ENCODE assay signal across 20 cellular contexts in the genomic region with DNA sequence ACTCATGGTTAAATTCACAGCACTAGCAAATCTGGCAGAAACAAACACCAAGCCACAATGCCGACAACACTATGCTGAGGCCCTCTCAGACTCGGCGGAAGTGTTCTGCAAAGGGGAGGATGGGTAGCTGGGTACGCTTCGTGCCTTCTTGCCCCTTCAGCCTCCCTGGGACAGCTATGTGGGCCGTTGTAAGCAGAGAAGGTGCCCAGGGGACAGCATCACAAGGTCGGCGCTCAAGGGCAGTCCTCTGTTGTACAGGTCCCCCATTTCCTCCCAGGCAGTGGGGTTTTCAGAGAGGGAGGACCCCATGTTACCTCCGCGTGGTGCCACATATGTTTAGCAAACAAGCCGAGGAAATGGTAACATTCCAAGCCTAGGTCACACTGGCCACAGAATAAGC.
DNase-seq lines count a peak whose midpoint lies in the region; ATAC-seq and TF ChIP-seq lines count a peak whose summit lies in the region.
"Had no signal": no experiment of that assay in that cellular context is flagged by ENCODE, and none has a peak within 500 bp of the region (broad histone marks: within the 10 kb centered on the region; RNA-seq: fewer than 3 reads in every experiment).

No MANE protein-coding gene starts in this region.

- H2AFZ ChIP-seq in H9 (ENCODE audit: low read length): no peak overlapping the region
- no peak overlapping the region for H2AFZ ChIP-seq in neuronal stem cell (ENCODE audit: low read length)
- H2AFZ ChIP-seq: GM23338 had no signal

- no peaks in the 10 kb centered on the region for H3K23me2 ChIP-seq in H9 (ENCODE audit: insufficient read length, low read depth, low read length, poor library complexity, severe bottlenecking)

- no peaks in the 10 kb centered on the region for H3K27me3 ChIP-seq in CD4-positive, alpha-beta memory T cell (ENCODE audit: insufficient read depth, low read length)
- no peaks in the 10 kb centered on the region for H3K27me3 ChIP-seq in H9 (ENCODE audit: insufficient read depth, low read length)
- no peaks in the 10 kb centered on the region for H3K27me3 ChIP-seq in esophagus muscularis mucosa
- H3K27me3 ChIP-seq in neuronal stem cell (ENCODE audit: control insufficient read depth in 3 of 3, insufficient read depth in 3 of 3, low read depth in 1 of 3, low read length in 3 of 3): no peaks in the 10 kb centered on the region
- H3K27me3 ChIP-seq in transverse colon: no peaks in the 10 kb centered on the region

- no peak overlapping the region for H3K4me3 Mint-ChIP-seq in CD4-positive, alpha-beta memory T cell
- H3K4me3 Mint-ChIP-seq in H9: no peak overlapping the region
- no peak overlapping the region for H3K4me3 Mint-ChIP-seq in activated CD8-positive, alpha-beta memory T cell treated with anti-CD3 and anti-CD28 coated beads, Interleukin-2, amount 10 ng/mL, durations not matched to agents 7 days and 5 days
- H3K4me3 Mint-ChIP-seq: CD4-positive, alpha-beta T cell; GM23338; IgD-negative memory B cell had no signal

- H3T11ph ChIP-seq in H9 (ENCODE audit: low read length): no peak overlapping the region

- WGBS in H9 (ENCODE audit: extremely low coverage, insufficient read length, low lambda C conversion rate): no CpG with 5 or more reads among the region's 11 CpGs
- 84% methylated on average over 11 of the region's 11 CpGs for WGBS in esophagus muscularis mucosa
- no CpG with 5 or more reads among the region's 11 CpGs for WGBS in neuronal stem cell (ENCODE audit: extremely low coverage in 2 of 2, insufficient read length in 2 of 2, insufficient replicate concordance in 1 of 2), 2 donors
- WGBS in transverse colon (ENCODE audit: low coverage in 1 of 2), 2 donors: 91 to 92% methylated on average over 2 to 11 of the region's 11 CpGs

- ATAC-seq in activated CD8-positive, alpha-beta memory T cell treated with anti-CD3 and anti-CD28 coated beads, Interleukin-2, amount 10 ng/mL, durations not matched to agents 7 days and 5 days: no peak
- ATAC-seq: GM12878, GM23338 had no signal

- no peak overlapping the region for H2BK12ac ChIP-seq in H9 (ENCODE audit: insufficient read length, low read depth, low read length)
- no peak overlapping the region for H2BK12ac ChIP-seq in neuronal stem cell (ENCODE audit: low read length)

- H4K91ac ChIP-seq in H9 (ENCODE audit: insufficient read length, low read depth, low read length): no peak overlapping the region
- no peak overlapping the region for H4K91ac ChIP-seq in neuronal stem cell (ENCODE audit: low read depth, low read length, poor library complexity)

- H2BK120ac ChIP-seq in H9 (ENCODE audit: low read depth, low read length, poor library complexity, severe bottlenecking) (no peak overlapping the region), neuronal stem cell (ENCODE audit: low read depth, low read length) (no peak overlapping the region)

- intact Hi-C loops in CD4-positive, alpha-beta memory T cell (cut with micrococcal nuclease): no loop called here
- intact Hi-C loops in esophagus muscularis mucosa (cut with DNase I) (no loop called here), transverse colon (cut with DNase I; ENCODE audit: low total_unique reads) (no loop called here)

- H3K18ac ChIP-seq in H9 (ENCODE audit: insufficient read length, low read depth, low read length) (no peak overlapping the region), neuronal stem cell (ENCODE audit: low read length) (no peak overlapping the region)

- no peak overlapping the region for H3K27ac ChIP-seq in CD4-positive, alpha-beta memory T cell (ENCODE audit: low read depth, low read length)
- H3K27ac ChIP-seq in H9 (ENCODE audit: insufficient read length, low read depth, low read length) (no peak overlapping the region), esophagus muscularis mucosa (replicated peaks in 1 of 4) (peak overlapping the region in 3 of 4 donors; percentile 8 to 47 (median 31)), neuronal stem cell (replicated peaks; ENCODE audit: low read length) (no peak overlapping the region), transverse colon (no peak overlapping the region)

- no peak overlapping the region for H4K5ac ChIP-seq in H9 (ENCODE audit: insufficient read length, low read depth, low read length)

- TF ChIP-seq CTCF in H9 (conservative IDR thresholded peaks at IDR 0.05) (no peak), esophagus muscularis mucosa (IDR thresholded peaks at IDR 0.05) (no peak), transverse colon (IDR thresholded peaks at IDR 0.05) (no peak)

- H2BK15ac ChIP-seq in H9 (ENCODE audit: low read depth, low read length) (no peak overlapping the region), neuronal stem cell (ENCODE audit: low read length) (no peak overlapping the region)

- peaks cover 13% of the 10 kb centered on the region for H3K4me1 ChIP-seq in CD4-positive, alpha-beta memory T cell (ENCODE audit: insufficient read depth, low read length)
- H3K4me1 ChIP-seq in H9 (ENCODE audit: insufficient read depth, low read length) (no peaks in the 10 kb centered on the region), esophagus muscularis mucosa (peaks cover 7 to 57% (median 46%) of the 10 kb centered on the region in 4 donors), neuronal stem cell (ENCODE audit: control insufficient read depth in 2 of 2, insufficient read depth in 1 of 2, low read depth in 1 of 2, low read length in 2 of 2) (peaks cover 10 to 20% of the 10 kb centered on the region in 2 donors), transverse colon (no peaks in the 10 kb centered on the region)

- in situ Hi-C loops in transverse colon (cut with MboI; ENCODE audit: low pct_ligation_motif_present in 1 of 4, low pct_unique_long_range_greater_than_20kb in 1 of 4, low sequenced_read_pairs in 3 of 4): no loop called here

- no peak for DNase-seq in CD4-positive, alpha-beta memory T cell
- DNase-seq in H9 (no peak), esophagus muscularis mucosa (ENCODE audit: extremely low spot score) (no peak), neuronal stem cell (ENCODE audit: low spot score) (no peak), transverse colon (no peak), OCI-M2 (lab: John Stamatoyannopoulos, UW; ENCODE audit: unreplicated experiment) (no peak), retina (no peak)
- no peak for DNase-seq in activated CD8-positive, alpha-beta memory T cell treated with anti-CD3 and anti-CD28 coated beads, Interleukin-2, amount 10 ng/mL, durations not matched to agents 7 days and 5 days
- DNase-seq: CD4-positive, alpha-beta T cell; DND-41; HCEC 1CT; NCI-H1105; NCI-H146; NCI-H226; NCI-H510A treated with DMSO at 0.1 percent for 48 hours; NCI-H774; NK-92 treated with Interleukin-12 subunit alpha and Interleukin-12 subunit beta, amount 100 ng/mL, for 24 hours had no signal

- H3K4ac ChIP-seq in H9 (ENCODE audit: low read depth, low read length): no peak overlapping the region
- H3K4ac ChIP-seq in neuronal stem cell (ENCODE audit: low read length): no peak overlapping the region

- H3K4me3 ChIP-seq in CD4-positive, alpha-beta memory T cell (ENCODE audit: low read length in 2 of 2): no peak overlapping the region
- H3K4me3 ChIP-seq in esophagus muscularis mucosa: no peak overlapping the region
- no peak overlapping the region for H3K4me3 ChIP-seq in neuronal stem cell (ENCODE audit: low read length in 2 of 2)
- no peak overlapping the region for H3K4me3 ChIP-seq in transverse colon
- H3K4me3 ChIP-seq: GM12878, GM23338 had no signal

- H2BK5ac ChIP-seq in H9 (ENCODE audit: insufficient read length, low read length) (no peak overlapping the region), neuronal stem cell (ENCODE audit: low read length) (no peak overlapping the region)

- peaks cover 27 to 48% of the 10 kb centered on the region in 2 donors for H3K36me3 Mint-ChIP-seq in CD4-positive, alpha-beta memory T cell
- H3K36me3 Mint-ChIP-seq in H9 (ENCODE audit: insufficient read depth in 1 of 3, low read depth in 3 of 3): peaks cover 0 to 4% (median 4%) of the 10 kb centered on the region in 3 experiments; a peak in 2 of 7 replicates
- no peaks in the 10 kb centered on the region for H3K36me3 Mint-ChIP-seq in activated CD8-positive, alpha-beta memory T cell treated with anti-CD3 and anti-CD28 coated beads, Interleukin-2, amount 10 ng/mL, durations not matched to agents 7 days and 5 days
- H3K36me3 Mint-ChIP-seq: IgD-negative memory B cell had no signal

- H3K4me1 Mint-ChIP-seq in CD4-positive, alpha-beta memory T cell: peaks cover 15 to 30% (median 22%) of the 10 kb centered on the region in 4 donors
- H3K4me1 Mint-ChIP-seq in H9: peaks cover 25 to 30% of the 10 kb centered on the region in 2 experiments
- peaks cover 12% of the 10 kb centered on the region for H3K4me1 Mint-ChIP-seq in activated CD8-positive, alpha-beta memory T cell treated with anti-CD3 and anti-CD28 coated beads, Interleukin-2, amount 10 ng/mL, durations not matched to agents 7 days and 5 days

- TF ChIP-seq POLR2A in esophagus muscularis mucosa (IDR thresholded peaks at IDR 0.05; ENCODE audit: low read depth) (no peak), transverse colon (IDR thresholded peaks at IDR 0.05) (no peak)

- H3K23ac ChIP-seq in H9 (ENCODE audit: insufficient read length, low read depth, low read length) (no peak overlapping the region), neuronal stem cell (ENCODE audit: low read depth, low read length, poor library complexity) (no peak overlapping the region)

- H3K14ac ChIP-seq in H9 (ENCODE audit: insufficient read depth, low read length) (no peak overlapping the region), neuronal stem cell (ENCODE audit: low read length) (peak overlapping the region; percentile 9)

- no peak for TF ChIP-seq EP300 in esophagus muscularis mucosa (IDR thresholded peaks at IDR 0.05)
- no peak for TF ChIP-seq EP300 in transverse colon (IDR thresholded peaks at IDR 0.05; ENCODE audit: low read depth)

- H3K9ac ChIP-seq in H9 (ENCODE audit: extremely low read depth, insufficient read length, low read length): no peak overlapping the region
- no peak overlapping the region for H3K9ac ChIP-seq in neuronal stem cell (ENCODE audit: low read depth, low read length, poor library complexity)

- peak overlapping the region in 6 of 7 donors; percentile 14 to 69 (median 23) for H3K27ac Mint-ChIP-seq in CD4-positive, alpha-beta memory T cell
- peak overlapping the region in 2 of 3 experiments; percentile 25 to 27; a peak in 2 of 7 replicates for H3K27ac Mint-ChIP-seq in H9
- H3K27ac Mint-ChIP-seq in activated CD8-positive, alpha-beta memory T cell treated with anti-CD3 and anti-CD28 coated beads, Interleukin-2, amount 10 ng/mL, durations not matched to agents 7 days and 5 days: no peak overlapping the region
- H3K27ac Mint-ChIP-seq: CD4-positive, alpha-beta T cell; GM23338; IgD-negative memory B cell had no signal

- no peak overlapping the region for H2AK5ac ChIP-seq in H9 (ENCODE audit: insufficient read length, low read length)
- no peak overlapping the region for H2AK5ac ChIP-seq in neuronal stem cell (ENCODE audit: low read depth, low read length)

- H3K9me3 ChIP-seq in CD4-positive, alpha-beta memory T cell (ENCODE audit: control insufficient read depth in 1 of 2, low read length in 2 of 2): no peaks in the 10 kb centered on the region
- H3K9me3 ChIP-seq in H9 (ENCODE audit: control insufficient read depth, low read depth, low read length): no peaks in the 10 kb centered on the region
- no peaks in the 10 kb centered on the region for H3K9me3 ChIP-seq in esophagus muscularis mucosa
- H3K9me3 ChIP-seq in neuronal stem cell (replicated peaks in 1 of 2; ENCODE audit: control insufficient read depth in 2 of 2, insufficient read depth in 1 of 2, low read depth in 1 of 2, low read length in 2 of 2): no peaks in the 10 kb centered on the region
- no peaks in the 10 kb centered on the region for H3K9me3 ChIP-seq in transverse colon

- CTCF ChIA-PET in CD4-positive, alpha-beta memory T cell (lab: Charles Lee; ENCODE audit: partially characterized antibody): no interaction called here
- CTCF ChIA-PET in activated CD8-positive, alpha-beta memory T cell treated with anti-CD3 and anti-CD28 coated beads, Interleukin-2, amount 10 ng/mL, durations not matched to agents 7 days and 5 days (lab: Charles Lee): interaction anchor here (1.0 kb wide), 1 partner anchor 38 kb away, joined by 3 read pairs; no protein-coding TSS in a partner anchor

- H3K56ac ChIP-seq in H9 (ENCODE audit: insufficient read length, low read depth, low read length): no peak overlapping the region

- H3K27me3 Mint-ChIP-seq in CD4-positive, alpha-beta memory T cell: no peaks in the 10 kb centered on the region
- no peaks in the 10 kb centered on the region for H3K27me3 Mint-ChIP-seq in H9 (ENCODE audit: low read depth)
- no peaks in the 10 kb centered on the region for H3K27me3 Mint-ChIP-seq in activated CD8-positive, alpha-beta memory T cell treated with anti-CD3 and anti-CD28 coated beads, Interleukin-2, amount 10 ng/mL, durations not matched to agents 7 days and 5 days
- H3K27me3 Mint-ChIP-seq: CD4-positive, alpha-beta T cell had no signal

- no peaks in the 10 kb centered on the region for H3K79me2 ChIP-seq in H9 (ENCODE audit: insufficient read depth, low read length)

- H3K4me2 ChIP-seq in H9 (ENCODE audit: insufficient read depth, insufficient read length, low read length) (no peak overlapping the region), neuronal stem cell (ENCODE audit: insufficient read depth, low read length, poor library complexity, severe bottlenecking) (no peak overlapping the region)
- H3K4me2 ChIP-seq: GM23338 had no signal

- H3K36me3 ChIP-seq in CD4-positive, alpha-beta memory T cell (ENCODE audit: insufficient read depth, low read length): no peaks in the 10 kb centered on the region
- H3K36me3 ChIP-seq in esophagus muscularis mucosa (peaks cover 15 to 87% (median 61%) of the 10 kb centered on the region in 4 donors), neuronal stem cell (replicated peaks in 1 of 2; ENCODE audit: control insufficient read depth in 2 of 2, insufficient read depth in 2 of 2, low read length in 2 of 2) (peaks cover 6 to 10% of the 10 kb centered on the region in 2 donors), transverse colon (peaks cover 0 to 24% (median 6%) of the 10 kb centered on the region in 4 donors)

- no peak overlapping the region for H2BK20ac ChIP-seq in H9 (ENCODE audit: low read depth, low read length, poor library complexity, severe bottlenecking)

- H3K9me3 Mint-ChIP-seq in CD4-positive, alpha-beta memory T cell: no peaks in the 10 kb centered on the region
- no peaks in the 10 kb centered on the region for H3K9me3 Mint-ChIP-seq in H9
- no peaks in the 10 kb centered on the region for H3K9me3 Mint-ChIP-seq in activated CD8-positive, alpha-beta memory T cell treated with anti-CD3 and anti-CD28 coated beads, Interleukin-2, amount 10 ng/mL, durations not matched to agents 7 days and 5 days (ENCODE audit: low read depth)
- H3K9me3 Mint-ChIP-seq: CD4-positive, alpha-beta T cell; GM23338; IgD-negative memory B cell had no signal

- POLR2A ChIA-PET in CD4-positive, alpha-beta memory T cell (lab: Charles Lee; ENCODE audit: partially characterized antibody): no interaction called here

- H4K8ac ChIP-seq in H9 (replicated peaks; ENCODE audit: insufficient read length, low read depth, low read length) (no peak overlapping the region), neuronal stem cell (ENCODE audit: low read depth, low read length) (no peak overlapping the region)

- H4K20me1 ChIP-seq in H9 (ENCODE audit: control insufficient read depth, insufficient read depth, insufficient read length): no peaks in the 10 kb centered on the region

- H3K79me1 ChIP-seq in H9 (ENCODE audit: insufficient read depth, low read depth, low read length, poor library complexity, severe bottlenecking): no peaks in the 10 kb centered on the region
- H3K79me1 ChIP-seq in neuronal stem cell (ENCODE audit: low read depth, low read length): peaks cover 2% of the 10 kb centered on the region

Comparison
In these comparisons a context has a peak if more than half of its experiments do, and no peak if none do; other contexts are left out.
1. H3K27ac ChIP-seq: peak in esophagus muscularis mucosa (3 of 4); none in CD4-positive, alpha-beta memory T cell (single experiment), H9 (single experiment), neuronal stem cell (single experiment) and transverse colon (0 of 4).